In genomic region chr7:30911561-30911969, GRCh38 we compare ENCODE assay signal across 10 cellular contexts. TPM values are rescaled to one million over a fixed set of nuclear protein-coding genes. Genes with fewer than 3 reads are reported as not detected.
A peak's percentile ranks its signal among the peaks of the same experiment; 100 is the strongest.
DNase-seq lines count a peak whose midpoint lies in the region; TF ChIP-seq lines count a peak whose summit lies in the region.
"Had no signal": no experiment of that assay in that cellular context is flagged by ENCODE, and none has a peak within 500 bp of the region (broad histone marks: within the 10 kb centered on the region; RNA-seq: fewer than 3 reads in every experiment).

TSS of gene AQP1 (plus strand) at chr7:30911853. CDS start at chr7:30911910, 57 bp downstream.

- intact Hi-C loops in sigmoid colon (cut with DNase I) = loop anchor here (5.0 kb wide), 2 partner anchors 59 to 109 kb away; no protein-coding TSS in a partner anchor

- DNase-seq in DMS79 (lab: John Stamatoyannopoulos, UW) (peak; percentile 32), astrocyte of the hippocampus (ENCODE audit: low read depth, low spot score) (peak; percentile 79), hippocampal formation (lab: John Stamatoyannopoulos, UW) (peak; percentile 30 to 32), sigmoid colon (peak; percentile 96), NCI-H2171 (lab: John Stamatoyannopoulos, UW) (no peak), SHP77 (lab: John Stamatoyannopoulos, UW) (no peak)
- DNase-seq in activated effector memory CD4-positive, alpha-beta T cell treated with anti-CD3 and anti-CD28 coated beads, Interleukin-2, amount 50 U/mL, for 16 hours = no peak
- DNase-seq in activated CD4-positive, CD25-positive, alpha-beta regulatory T cell (lab: John Stamatoyannopoulos, UW) = no peak
- DNase-seq: CD8-positive, alpha-beta T cell; trophoblast cell had no signal

- 7 to 12% methylated on average over 12 of the region's 12 CpGs for WGBS in sigmoid colon, 2 donors

- no peak for TF ChIP-seq EP300 in sigmoid colon (IDR thresholded peaks at IDR 0.05)

- H3K4me1 ChIP-seq in sigmoid colon = peaks cover 0 to 94% (median 89%) of the 10 kb centered on the region in 4 donors

- no peaks in the 10 kb centered on the region for H3K36me3 ChIP-seq in sigmoid colon

- peak within 1 kb of the TSS; percentile 86 to 90 (median 88) for H3K27ac ChIP-seq in sigmoid colon

- no peak for TF ChIP-seq CTCF in sigmoid colon (IDR thresholded peaks at IDR 0.05)

- no peaks in the 10 kb centered on the region for H3K27me3 ChIP-seq in sigmoid colon

- H3K9me3 ChIP-seq in sigmoid colon = no peaks in the 10 kb centered on the region

- peak; percentile 63 to 83 for TF ChIP-seq POLR2A in sigmoid colon (IDR thresholded peaks at IDR 0.05)

- peak within 1 kb of the TSS; percentile 9 to 52 (median 44) for H3K4me3 ChIP-seq in sigmoid colon

RNA-seq across cellular contexts. Expression of gene AQP1, which starts in this region (rescaled TPM):
- total RNA-seq in sigmoid colon = 100 to 1,000 TPM in 3 of 4 donors, 10 to 100 TPM in 1; 66.0 to 191 (median 146) TPM
- 10 to 100 TPM in 1 of 3 donors, 1 to 10 TPM in 2; 3.7 to 41.8 (median 7.8) TPM for polyA plus RNA-seq in sigmoid colon

Comparison
In these comparisons a context has a peak if more than half of its experiments do, and no peak if none do; other contexts are left out.
1. DNase-seq: peak in DMS79 (single experiment), astrocyte of the hippocampus (single experiment), hippocampal formation (2 of 2) and sigmoid colon (single experiment); none in NCI-H2171 (single experiment), activated effector memory CD4-positive, alpha-beta T cell treated with anti-CD3 and anti-CD28 coated beads, Interleukin-2, amount 50 U/mL, for 16 hours (single experiment), activated CD4-positive, CD25-positive, alpha-beta regulatory T cell (0 of 4) and SHP77 (0 of 2).